In genomic region chr15:30398988-30399387, GRCh38 we compare ENCODE assay signal across 9 cellular contexts. TPM values are rescaled to one million over a fixed set of nuclear protein-coding genes. Genes with fewer than 3 reads are reported as not detected.
DNase-seq lines count a peak whose midpoint lies in the region; ATAC-seq and TF ChIP-seq lines count a peak whose summit lies in the region.
"Not testable (repeated sequence)": the region's sequence is repeated elsewhere in the genome, so short reads cannot be mapped to it uniquely, and the experiment has no call there.
"Had no signal": no experiment of that assay in that cellular context is flagged by ENCODE, and none has a peak within 500 bp of the region (broad histone marks: within the 10 kb centered on the region; RNA-seq: fewer than 3 reads in every experiment).

No MANE protein-coding gene starts in this region.

- H3K27me3 ChIP-seq in neural cell (ENCODE audit: insufficient read depth, low read depth, low read length) = not testable (repeated sequence)

- not testable (repeated sequence) for H3K4me3 Mint-ChIP-seq in activated naive CD8-positive, alpha-beta T cell treated with anti-CD3 and anti-CD28 coated beads, Interleukin-2, amount 50 U/mL, for 24 hours; stimulated activated naive CD8-positive, alpha-beta T cell treated with anti-CD3 and anti-CD28 coated beads, Interleukin-15, amount 100 ng/mL, for 72 hours

- CTCF ChIA-PET in GM10248 (lab: Yijun Ruan, JAX) = not testable (repeated sequence)

- H3K36me3 Mint-ChIP-seq in activated naive CD8-positive, alpha-beta T cell treated with anti-CD3 and anti-CD28 coated beads, Interleukin-2, amount 50 U/mL, for 24 hours (ENCODE audit: low read depth) = not testable (repeated sequence)

- not testable (repeated sequence) for H3K9me3 Mint-ChIP-seq in activated naive CD8-positive, alpha-beta T cell treated with anti-CD3 and anti-CD28 coated beads, Interleukin-2, amount 50 U/mL, for 24 hours; stimulated activated naive CD8-positive, alpha-beta T cell treated with anti-CD3 and anti-CD28 coated beads, Interleukin-15, amount 100 ng/mL, for 72 hours

- not testable (repeated sequence) for H3K4me1 Mint-ChIP-seq in activated naive CD8-positive, alpha-beta T cell treated with anti-CD3 and anti-CD28 coated beads, Interleukin-2, amount 50 U/mL, for 24 hours; stimulated activated naive CD8-positive, alpha-beta T cell treated with anti-CD3 and anti-CD28 coated beads, Interleukin-15, amount 100 ng/mL, for 72 hours

- not testable (repeated sequence) for H3K9me2 ChIP-seq in neural cell (ENCODE audit: insufficient read depth, low read length)

- H3K27me3 Mint-ChIP-seq in activated naive CD8-positive, alpha-beta T cell treated with anti-CD3 and anti-CD28 coated beads, Interleukin-2, amount 50 U/mL, for 24 hours; stimulated activated naive CD8-positive, alpha-beta T cell treated with anti-CD3 and anti-CD28 coated beads, Interleukin-15, amount 100 ng/mL, for 72 hours: not testable (repeated sequence)

- intact Hi-C loops in cardiac septum (cut with DNase I) = not testable (repeated sequence)

- DNase-seq in GM10248 (ENCODE audit: extremely low spot score) = not testable (repeated sequence)
- peak in 3 of 5 experiments; percentile 18 to 56 (median 29) for DNase-seq in T-helper 2 cell
- peak; percentile 74 for DNase-seq in activated CD8-positive, alpha-beta memory T cell treated with anti-CD3 and anti-CD28 coated beads, Interleukin-2, amount 50 U/mL, for 4 hours
- DNase-seq in activated naive CD8-positive, alpha-beta T cell treated with anti-CD3 and anti-CD28 coated beads, Interleukin-2, amount 50 U/mL, for 24 hours = peak; percentile 75
- peak; percentile 31 for DNase-seq in cardiac septum (ENCODE audit: low spot score)
- peak; percentile 3 for DNase-seq in stimulated activated CD4-positive, alpha-beta T cell treated with anti-CD3 and anti-CD28 coated beads, Interleukin-2, amount 100 ng/mL, for 4 hours (ENCODE audit: low read depth)
- DNase-seq in stimulated activated naive CD8-positive, alpha-beta T cell treated with anti-CD3 and anti-CD28 coated beads, Interleukin-15, amount 100 ng/mL, for 72 hours = peak; percentile 53 to 61

- H3K4me2 ChIP-seq in neural cell (ENCODE audit: low read length) = not testable (repeated sequence)

- peak; percentile 76 for ATAC-seq in activated naive CD8-positive, alpha-beta T cell treated with anti-CD3 and anti-CD28 coated beads, Interleukin-2, amount 50 U/mL, for 24 hours
- ATAC-seq in stimulated activated naive CD8-positive, alpha-beta T cell treated with anti-CD3 and anti-CD28 coated beads, Interleukin-15, amount 100 ng/mL, for 72 hours = peak; percentile 84

- not testable (repeated sequence) for H3K79me2 ChIP-seq in neural cell (replicated peaks; ENCODE audit: insufficient read depth, low read length)

- peak; percentile 7 for TF ChIP-seq CTCF in GM10248 (IDR thresholded peaks at IDR 0.05; ENCODE audit: control extremely low read depth, extremely low read depth, low read depth, missing control alignments)
- TF ChIP-seq CTCF in neural cell (IDR thresholded peaks at IDR 0.05; ENCODE audit: poor library complexity, severe bottlenecking) = peak; percentile 34

- not testable (repeated sequence) for H2AFZ ChIP-seq in neural cell (ENCODE audit: low read depth, low read length)

- not testable (repeated sequence) for H3K27ac Mint-ChIP-seq in activated naive CD8-positive, alpha-beta T cell treated with anti-CD3 and anti-CD28 coated beads, Interleukin-2, amount 50 U/mL, for 24 hours; stimulated activated naive CD8-positive, alpha-beta T cell treated with anti-CD3 and anti-CD28 coated beads, Interleukin-15, amount 100 ng/mL, for 72 hours

- H3K27ac ChIP-seq in neural cell (ENCODE audit: low read length) = not testable (repeated sequence)

- not testable (repeated sequence) for H3F3A ChIP-seq in neural cell (ENCODE audit: insufficient read depth, low read length, poor library complexity, severe bottlenecking)

- H3K36me3 ChIP-seq in neural cell (ENCODE audit: insufficient read depth, low read length) = not testable (repeated sequence)

- not testable (repeated sequence) for H3K9ac ChIP-seq in neural cell (ENCODE audit: low read length)

- not testable (repeated sequence) for TF ChIP-seq RAD21 in neural cell (conservative IDR thresholded peaks at IDR 0.05)

- not testable (repeated sequence) for H3K4me3 ChIP-seq in neural cell (ENCODE audit: low read length)

- not testable (repeated sequence) for TF ChIP-seq EP300 in neural cell (conservative IDR thresholded peaks at IDR 0.05; ENCODE audit: poor library complexity, severe bottlenecking)

- not testable (repeated sequence) for H4K20me1 ChIP-seq in neural cell (ENCODE audit: insufficient read depth)

- not testable (repeated sequence) for H3K9me3 ChIP-seq in neural cell (ENCODE audit: low read length)

- POLR2A ChIA-PET in GM10248 (lab: Yijun Ruan, JAX) = not testable (repeated sequence)

TF ChIP-seq in neural cell, 6 proteins besides CTCF, POLR2A, EP300 and RAD21:
- TF ChIP-seq SMC3 (conservative IDR thresholded peaks at IDR 0.05; ENCODE audit: poor library complexity) = peak; percentile 29

RNA-seq across cellular contexts. Expression of gene CHRFAM7A, which starts 5.6 kb away (rescaled TPM):
- total RNA-seq in cardiac septum = 3.8 TPM
- polyA plus RNA-seq in neural cell = 0.42 and 2.4 TPM in 2 replicates
- polyA minus RNA-seq in neural cell = 0.93 and 1.2 TPM in 2 replicates

RNA-seq across cellular contexts. Expression of gene GOLGA8R, which starts 15.1 kb away (rescaled TPM):
- 4.7 TPM for total RNA-seq in cardiac septum
- 0.06 TPM in 1 of 2 replicates, not detected in the other for polyA plus RNA-seq in neural cell
- polyA minus RNA-seq in neural cell = not detected in 2 replicates
- total RNA-seq: Daoy had no signal
